12 cellular contexts compared by ENCODE assay signal in genomic region chr3:37262816-37263393, GRCh38. TPM values are rescaled to one million over a fixed set of nuclear protein-coding genes. Genes with fewer than 3 reads are reported as not detected.
DNase-seq lines count a peak whose midpoint lies in the region; ATAC-seq and TF ChIP-seq lines count a peak whose summit lies in the region.
"Had no signal": no experiment of that assay in that cellular context is flagged by ENCODE, and none has a peak within 500 bp of the region (broad histone marks: within the 10 kb centered on the region; RNA-seq: fewer than 3 reads in every experiment).

No MANE protein-coding gene starts in this region.

- DNase-seq in GM04504 (ENCODE audit: low read depth) (peak; percentile 15), MG63 (peak; percentile 19), epithelial cell of esophagus (ENCODE audit: low read depth) (peak; percentile 87), osteoblast (ENCODE audit: insufficient read length, low spot score, missing footprints) (no peak), SIG-M5 treated with dmso at 0.1 percent for 504 hours (lab: John Stamatoyannopoulos, UW; ENCODE audit: unreplicated experiment) (no peak), NCI-H345 (lab: John Stamatoyannopoulos, UW) (no peak)
- DNase-seq: Caco-2, NCI-H1417 treated with DMSO at 0.1 percent for 48 hours, NCI-H524 had no signal

- peaks cover 8% of the 10 kb centered on the region for H3K4me1 ChIP-seq in osteoblast (ENCODE audit: insufficient read depth, low read length)
- H3K4me1 ChIP-seq: Caco-2 had no signal

- H3K27ac ChIP-seq in osteoblast (ENCODE audit: low read depth, low read length): peak overlapping the region; percentile 43

- H3K4me3 ChIP-seq in MG63 (no peak overlapping the region), epithelial cell of esophagus (ENCODE audit: low read length) (no peak overlapping the region), osteoblast (ENCODE audit: insufficient read depth, low read length) (no peak overlapping the region)

- TF ChIP-seq CTCF in epithelial cell of esophagus (IDR thresholded peaks at IDR 0.05; ENCODE audit: insufficient read depth, low read depth, low read length, missing control alignments): no peak
- no peak for TF ChIP-seq CTCF in osteoblast (IDR thresholded peaks at IDR 0.05; ENCODE audit: extremely low read depth, low read depth, low read length)

- H4K20me1 ChIP-seq in osteoblast (ENCODE audit: insufficient read depth, low read length): peaks cover 67% of the 10 kb centered on the region

- H3K27me3 ChIP-seq in MG63: no peaks in the 10 kb centered on the region
- no peaks in the 10 kb centered on the region for H3K27me3 ChIP-seq in osteoblast (ENCODE audit: insufficient read depth, low read length)

- no peak for ATAC-seq in GM21723 (IDR thresholded peaks at IDR 0.05; ENCODE audit: unreplicated experiment)
- ATAC-seq: HepG2, left lobe of liver had no signal

- no peak overlapping the region for H2AFZ ChIP-seq in osteoblast (ENCODE audit: low read length)

- H3K79me2 ChIP-seq in osteoblast (ENCODE audit: insufficient read depth, low read length): peaks cover 96% of the 10 kb centered on the region

- no peaks in the 10 kb centered on the region for H3K9me3 ChIP-seq in MG63
- H3K9me3 ChIP-seq in osteoblast (ENCODE audit: low read depth, low read length): no peaks in the 10 kb centered on the region
- H3K9me3 ChIP-seq: Caco-2 had no signal

- no peak overlapping the region for H3K4me2 ChIP-seq in osteoblast (ENCODE audit: insufficient read depth, low read length)

- H3K36me3 ChIP-seq in MG63 (no peaks in the 10 kb centered on the region; the same call in 1 of the 2 replicates), osteoblast (ENCODE audit: insufficient read depth, low read length) (peaks cover 13% of the 10 kb centered on the region)

RNA-seq across cellular contexts. Expression of gene GOLGA4, which starts 19.8 kb away (rescaled TPM):
- total RNA-seq in MG63 (2014; rRNA removed; shearing (Covaris generic); ENCODE audit: low replicate concordance): 7.1 and 20.8 TPM in 2 replicates
- 68.4 and 81.9 TPM in 2 replicates for total RNA-seq in osteoblast

Comparison
In these comparisons a context has a peak if more than half of its experiments do, and no peak if none do; other contexts are left out.
1. DNase-seq: peak in GM04504 (single experiment), MG63 (single experiment) and epithelial cell of esophagus (single experiment); none in osteoblast (single experiment), SIG-M5 treated with dmso at 0.1 percent for 504 hours (single experiment) and NCI-H345 (single experiment).